ENCODE assay signal across 8 cellular contexts in genomic region chr19:15125232-15126067, GRCh38.
DNase-seq lines count a peak whose midpoint lies in the region; ATAC-seq and TF ChIP-seq lines count a peak whose summit lies in the region.

No MANE protein-coding gene starts in this region.

- H3K27ac ChIP-seq in SK-N-MC = peak overlapping the region; percentile 90

- H3K27me3 Mint-ChIP-seq in activated naive CD4-positive, alpha-beta T cell treated with anti-CD3 and anti-CD28 coated beads, Interleukin-2, amount 50 U/mL, for 24 hours = no peaks in the 10 kb centered on the region

- no peaks in the 10 kb centered on the region for H3K9me3 ChIP-seq in SK-N-MC (ENCODE audit: low read depth, low read length)

- no peaks in the 10 kb centered on the region for H3K9me3 Mint-ChIP-seq in activated naive CD4-positive, alpha-beta T cell treated with anti-CD3 and anti-CD28 coated beads, Interleukin-2, amount 50 U/mL, for 24 hours

- H3K36me3 Mint-ChIP-seq in activated naive CD4-positive, alpha-beta T cell treated with anti-CD3 and anti-CD28 coated beads, Interleukin-2, amount 50 U/mL, for 24 hours = peaks cover 4% of the 10 kb centered on the region

- peak overlapping the region; percentile 98 for H3K4me3 ChIP-seq in SK-N-MC

- peak; percentile 89 for ATAC-seq in HG02588 (IDR thresholded peaks at IDR 0.05; ENCODE audit: unreplicated experiment)

- POLR2A ChIA-PET in GM10248 (lab: Yijun Ruan, JAX) = interaction anchor here (0.5 kb wide), 1 partner anchor 135 kb away, joined by 6 read pairs; no protein-coding TSS in a partner anchor

- H3K4me3 Mint-ChIP-seq in activated naive CD4-positive, alpha-beta T cell treated with anti-CD3 and anti-CD28 coated beads, Interleukin-2, amount 50 U/mL, for 24 hours = peak overlapping the region; percentile 95

- H3K4me1 Mint-ChIP-seq in activated naive CD4-positive, alpha-beta T cell treated with anti-CD3 and anti-CD28 coated beads, Interleukin-2, amount 50 U/mL, for 24 hours = peaks cover 39% of the 10 kb centered on the region

- H3K27ac Mint-ChIP-seq in activated naive CD4-positive, alpha-beta T cell treated with anti-CD3 and anti-CD28 coated beads, Interleukin-2, amount 50 U/mL, for 24 hours = peak overlapping the region; percentile 98

- TF ChIP-seq CTCF in GM10248 (IDR thresholded peaks at IDR 0.05; ENCODE audit: control extremely low read depth, extremely low read depth, low read depth, missing control alignments) = no peak

- DNase-seq in GM10248 (ENCODE audit: extremely low spot score) = peak; percentile 99
- peak; percentile 95 for DNase-seq in NCI-H1048 (lab: John Stamatoyannopoulos, UW)
- peak; percentile 84 for DNase-seq in SK-N-MC (ENCODE audit: low read depth, low spot score)
- peak; percentile 96 for DNase-seq in globus pallidus (ENCODE audit: low spot score)
- peak; percentile 82 for DNase-seq in non-pigmented ciliary epithelial cell (ENCODE audit: low read depth)
- peak; percentile 98 for DNase-seq in superior temporal gyrus (ENCODE audit: extremely low spot score)

- H3K9ac ChIP-seq in SK-N-MC (ENCODE audit: insufficient read length) = peak overlapping the region; percentile 94

- peaks cover 15% of the 10 kb centered on the region; the same call in 1 of the 2 replicates for H3K36me3 ChIP-seq in SK-N-MC (ENCODE audit: insufficient read depth, low read length)

- CTCF ChIA-PET in GM10248 (lab: Yijun Ruan, JAX) = interaction anchor here (1.0 to 3.5 kb wide), 5 partner anchors 15 to 52 kb away, joined by 3 to 13 read pairs (median 6); no protein-coding TSS in a partner anchor

Comparison
In these comparisons a context has a peak if more than half of its experiments do, and no peak if none do; other contexts are left out.
1. Peak in every context shown above with its lines: DNase-seq, ATAC-seq, H3K4me3 ChIP-seq and H3K27ac ChIP-seq.